1 cellular context compared by ENCODE assay signal in the genomic region with DNA sequence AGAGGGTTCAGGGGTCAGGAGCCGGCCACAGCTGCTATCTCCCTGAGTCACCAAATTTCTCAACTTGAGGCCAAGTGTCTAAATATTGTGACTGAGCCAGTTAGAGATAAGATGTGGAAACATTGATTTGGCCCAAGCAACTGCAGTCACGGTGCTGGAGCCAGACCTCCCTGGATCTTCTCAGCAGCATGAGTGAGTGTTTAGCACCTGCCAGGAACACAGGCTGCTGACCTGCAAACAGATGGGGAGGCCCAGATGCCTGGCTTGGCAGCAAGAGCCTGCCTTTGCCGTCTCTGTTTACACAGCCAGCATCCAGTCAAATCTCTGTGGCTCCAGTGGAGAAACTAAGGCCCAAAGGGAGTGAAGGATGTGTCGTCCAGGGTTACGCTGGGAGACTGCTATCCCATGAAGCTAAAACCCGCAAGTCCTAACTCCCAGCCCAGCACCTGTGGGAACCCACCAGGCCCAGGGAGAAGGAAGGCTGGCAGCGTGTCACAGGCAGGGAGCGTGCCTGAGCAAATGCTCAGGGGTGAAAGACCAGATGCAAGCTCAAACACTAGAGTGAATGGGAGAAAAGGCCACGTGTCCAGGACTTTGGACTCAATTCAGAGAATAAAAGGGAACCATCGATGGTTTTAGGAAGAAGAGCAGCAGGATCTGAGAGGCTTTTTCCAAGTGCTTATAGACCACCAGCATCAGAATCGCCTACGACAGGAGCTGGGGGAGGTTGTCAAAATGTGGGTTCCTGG.
TF ChIP-seq lines count a peak whose summit lies in the region.

No MANE protein-coding gene starts in this region.

TF ChIP-seq in HepG2, 621 proteins besides CTCF, POLR2A, EP300 and RAD21 (continued from another document and continues in another):
- TF ChIP-seq, protein P1, sequence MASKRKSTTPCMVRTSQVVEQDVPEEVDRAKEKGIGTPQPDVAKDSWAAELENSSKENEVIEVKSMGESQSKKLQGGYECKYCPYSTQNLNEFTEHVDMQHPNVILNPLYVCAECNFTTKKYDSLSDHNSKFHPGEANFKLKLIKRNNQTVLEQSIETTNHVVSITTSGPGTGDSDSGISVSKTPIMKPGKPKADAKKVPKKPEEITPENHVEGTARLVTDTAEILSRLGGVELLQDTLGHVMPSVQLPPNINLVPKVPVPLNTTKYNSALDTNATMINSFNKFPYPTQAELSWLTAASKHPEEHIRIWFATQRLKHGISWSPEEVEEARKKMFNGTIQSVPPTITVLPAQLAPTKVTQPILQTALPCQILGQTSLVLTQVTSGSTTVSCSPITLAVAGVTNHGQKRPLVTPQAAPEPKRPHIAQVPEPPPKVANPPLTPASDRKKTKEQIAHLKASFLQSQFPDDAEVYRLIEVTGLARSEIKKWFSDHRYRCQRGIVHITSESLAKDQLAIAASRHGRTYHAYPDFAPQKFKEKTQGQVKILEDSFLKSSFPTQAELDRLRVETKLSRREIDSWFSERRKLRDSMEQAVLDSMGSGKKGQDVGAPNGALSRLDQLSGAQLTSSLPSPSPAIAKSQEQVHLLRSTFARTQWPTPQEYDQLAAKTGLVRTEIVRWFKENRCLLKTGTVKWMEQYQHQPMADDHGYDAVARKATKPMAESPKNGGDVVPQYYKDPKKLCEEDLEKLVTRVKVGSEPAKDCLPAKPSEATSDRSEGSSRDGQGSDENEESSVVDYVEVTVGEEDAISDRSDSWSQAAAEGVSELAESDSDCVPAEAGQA (IDR thresholded peaks at IDR 0.05; ENCODE audit: low read depth) = no peak
- TF ChIP-seq, protein P1 (CRISPR knock-in tag; IDR thresholded peaks at IDR 0.05; ENCODE audit: borderline replicate concordance) = no peak; the same call in 1 of the 2 replicates
- no peak for TF ChIP-seq HMGA1 (CRISPR knock-in tag; conservative IDR thresholded peaks at IDR 0.05)
- TF ChIP-seq POGZ (CRISPR knock-in tag; IDR thresholded peaks at IDR 0.05) = peak; percentile 92
- TF ChIP-seq, protein P2, sequence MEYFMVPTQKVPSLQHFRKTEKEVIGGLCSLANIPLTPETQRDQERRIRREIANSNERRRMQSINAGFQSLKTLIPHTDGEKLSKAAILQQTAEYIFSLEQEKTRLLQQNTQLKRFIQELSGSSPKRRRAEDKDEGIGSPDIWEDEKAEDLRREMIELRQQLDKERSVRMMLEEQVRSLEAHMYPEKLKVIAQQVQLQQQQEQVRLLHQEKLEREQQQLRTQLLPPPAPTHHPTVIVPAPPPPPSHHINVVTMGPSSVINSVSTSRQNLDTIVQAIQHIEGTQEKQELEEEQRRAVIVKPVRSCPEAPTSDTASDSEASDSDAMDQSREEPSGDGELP (IDR thresholded peaks at IDR 0.05; ENCODE audit: borderline replicate concordance, low read depth) = peak; percentile 81
- peak; percentile 35; the same call in 1 of the 2 replicates for TF ChIP-seq CENPT (CRISPR knock-in tag; IDR thresholded peaks at IDR 0.05; ENCODE audit: low read depth)
- peak; percentile 75; the same call in 1 of the 2 replicates for TF ChIP-seq ZBTB7A (CRISPR knock-in tag; IDR thresholded peaks at IDR 0.05)
- TF ChIP-seq KDM6A (CRISPR knock-in tag; IDR thresholded peaks at IDR 0.05; ENCODE audit: low read depth) = peak; percentile 95
- peak; percentile 71 for TF ChIP-seq NFIC (IDR thresholded peaks at IDR 0.05; ENCODE audit: low read length)
- TF ChIP-seq ZNF230 (CRISPR knock-in tag; IDR thresholded peaks at IDR 0.05) = peak; percentile 80; the same call in 1 of the 2 replicates
- TF ChIP-seq NCOA2 (CRISPR knock-in tag; IDR thresholded peaks at IDR 0.05) = peak; percentile 75
- TF ChIP-seq TBX2 (CRISPR knock-in tag; IDR thresholded peaks at IDR 0.05; ENCODE audit: borderline replicate concordance) = peak; percentile 99
- TF ChIP-seq, protein P3, sequence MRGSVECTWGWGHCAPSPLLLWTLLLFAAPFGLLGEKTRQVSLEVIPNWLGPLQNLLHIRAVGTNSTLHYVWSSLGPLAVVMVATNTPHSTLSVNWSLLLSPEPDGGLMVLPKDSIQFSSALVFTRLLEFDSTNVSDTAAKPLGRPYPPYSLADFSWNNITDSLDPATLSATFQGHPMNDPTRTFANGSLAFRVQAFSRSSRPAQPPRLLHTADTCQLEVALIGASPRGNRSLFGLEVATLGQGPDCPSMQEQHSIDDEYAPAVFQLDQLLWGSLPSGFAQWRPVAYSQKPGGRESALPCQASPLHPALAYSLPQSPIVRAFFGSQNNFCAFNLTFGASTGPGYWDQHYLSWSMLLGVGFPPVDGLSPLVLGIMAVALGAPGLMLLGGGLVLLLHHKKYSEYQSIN (CRISPR knock-in tag; IDR thresholded peaks at IDR 0.05; ENCODE audit: borderline replicate concordance) = no peak
- TF ChIP-seq FOSL1 (CRISPR knock-in tag; IDR thresholded peaks at IDR 0.05; ENCODE audit: borderline replicate concordance) = peak; percentile 90
- TF ChIP-seq, protein P4, sequence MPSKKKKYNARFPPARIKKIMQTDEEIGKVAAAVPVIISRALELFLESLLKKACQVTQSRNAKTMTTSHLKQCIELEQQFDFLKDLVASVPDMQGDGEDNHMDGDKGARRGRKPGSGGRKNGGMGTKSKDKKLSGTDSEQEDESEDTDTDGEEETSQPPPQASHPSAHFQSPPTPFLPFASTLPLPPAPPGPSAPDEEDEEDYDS (CRISPR knock-in tag; IDR thresholded peaks at IDR 0.05) = peak; percentile 96
- TF ChIP-seq PITX1 (CRISPR knock-in tag; IDR thresholded peaks at IDR 0.05) = peak; percentile 91
- TF ChIP-seq ZNF569 (CRISPR knock-in tag; IDR thresholded peaks at IDR 0.05; ENCODE audit: borderline replicate concordance) = no peak; the same call in 1 of the 2 replicates
- TF ChIP-seq ZNF274 (CRISPR knock-in tag; IDR thresholded peaks at IDR 0.05) = peak; percentile 96
- 0 out of 2 replicates have a peak, but pooled peaks have one; percentile 38 for TF ChIP-seq SP140L (CRISPR knock-in tag; IDR thresholded peaks at IDR 0.05; ENCODE audit: borderline replicate concordance)
- no peak for TF ChIP-seq ZNF672 (CRISPR knock-in tag; IDR thresholded peaks at IDR 0.05)
- TF ChIP-seq JARID2 (CRISPR knock-in tag; IDR thresholded peaks at IDR 0.05; ENCODE audit: insufficient replicate concordance) = peak; percentile 86
- TF ChIP-seq, protein P5, sequence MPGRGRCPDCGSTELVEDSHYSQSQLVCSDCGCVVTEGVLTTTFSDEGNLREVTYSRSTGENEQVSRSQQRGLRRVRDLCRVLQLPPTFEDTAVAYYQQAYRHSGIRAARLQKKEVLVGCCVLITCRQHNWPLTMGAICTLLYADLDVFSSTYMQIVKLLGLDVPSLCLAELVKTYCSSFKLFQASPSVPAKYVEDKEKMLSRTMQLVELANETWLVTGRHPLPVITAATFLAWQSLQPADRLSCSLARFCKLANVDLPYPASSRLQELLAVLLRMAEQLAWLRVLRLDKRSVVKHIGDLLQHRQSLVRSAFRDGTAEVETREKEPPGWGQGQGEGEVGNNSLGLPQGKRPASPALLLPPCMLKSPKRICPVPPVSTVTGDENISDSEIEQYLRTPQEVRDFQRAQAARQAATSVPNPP (CRISPR knock-in tag; IDR thresholded peaks at IDR 0.05) = peak; percentile 71; the same call in 1 of the 2 replicates
- TF ChIP-seq, protein P6, sequence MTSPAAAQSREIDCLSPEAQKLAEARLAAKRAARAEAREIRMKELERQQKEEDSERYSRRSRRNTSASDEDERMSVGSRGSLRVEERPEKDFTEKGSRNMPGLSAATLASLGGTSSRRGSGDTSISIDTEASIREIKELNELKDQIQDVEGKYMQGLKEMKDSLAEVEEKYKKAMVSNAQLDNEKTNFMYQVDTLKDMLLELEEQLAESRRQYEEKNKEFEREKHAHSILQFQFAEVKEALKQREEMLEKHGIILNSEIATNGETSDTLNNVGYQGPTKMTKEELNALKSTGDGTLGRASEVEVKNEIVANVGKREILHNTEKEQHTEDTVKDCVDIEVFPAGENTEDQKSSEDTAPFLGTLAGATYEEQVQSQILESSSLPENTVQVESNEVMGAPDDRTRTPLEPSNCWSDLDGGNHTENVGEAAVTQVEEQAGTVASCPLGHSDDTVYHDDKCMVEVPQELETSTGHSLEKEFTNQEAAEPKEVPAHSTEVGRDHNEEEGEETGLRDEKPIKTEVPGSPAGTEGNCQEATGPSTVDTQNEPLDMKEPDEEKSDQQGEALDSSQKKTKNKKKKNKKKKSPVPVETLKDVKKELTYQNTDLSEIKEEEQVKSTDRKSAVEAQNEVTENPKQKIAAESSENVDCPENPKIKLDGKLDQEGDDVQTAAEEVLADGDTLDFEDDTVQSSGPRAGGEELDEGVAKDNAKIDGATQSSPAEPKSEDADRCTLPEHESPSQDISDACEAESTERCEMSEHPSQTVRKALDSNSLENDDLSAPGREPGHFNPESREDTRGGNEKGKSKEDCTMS (CRISPR knock-in tag; conservative IDR thresholded peaks at IDR 0.05) = 0 out of 2 replicates have a peak, but pooled peaks have one; percentile 30
- TF ChIP-seq KMT2A (CRISPR knock-in tag; IDR thresholded peaks at IDR 0.05) = peak; percentile 79
- TF ChIP-seq SCMH1 (CRISPR knock-in tag; IDR thresholded peaks at IDR 0.05; ENCODE audit: borderline replicate concordance) = no peak
- peak; percentile 45; the same call in 1 of the 2 replicates for TF ChIP-seq ZNF839 (CRISPR knock-in tag; IDR thresholded peaks at IDR 0.05; ENCODE audit: borderline replicate concordance)
- TF ChIP-seq HOXA7 (CRISPR knock-in tag; IDR thresholded peaks at IDR 0.05) = no peak
- peak; percentile 89; the same call in 1 of the 2 replicates for TF ChIP-seq ZNF598 (CRISPR knock-in tag; IDR thresholded peaks at IDR 0.05; ENCODE audit: borderline replicate concordance)
- 0 out of 2 replicates have a peak, but pooled peaks have one; percentile 86 for TF ChIP-seq ZNF383 (CRISPR knock-in tag; IDR thresholded peaks at IDR 0.05; ENCODE audit: borderline replicate concordance)
- TF ChIP-seq ZNF678 (CRISPR knock-in tag; IDR thresholded peaks at IDR 0.05) = no peak; the same call in 1 of the 2 replicates
- TF ChIP-seq PHF20 (CRISPR knock-in tag; IDR thresholded peaks at IDR 0.05) = peak; percentile 47; the same call in 1 of the 2 replicates
- no peak for TF ChIP-seq SP1 (IDR thresholded peaks at IDR 0.05)
- TF ChIP-seq SP1 (CRISPR knock-in tag; IDR thresholded peaks at IDR 0.05) = no peak
- TF ChIP-seq ESRRA (CRISPR knock-in tag; IDR thresholded peaks at IDR 0.05; ENCODE audit: low read depth) = peak; percentile 85
- TF ChIP-seq ZNF205 (CRISPR knock-in tag; IDR thresholded peaks at IDR 0.05) = 0 out of 2 replicates have a peak, but pooled peaks have one; percentile 72
- TF ChIP-seq NFYB (CRISPR knock-in tag; IDR thresholded peaks at IDR 0.05) = peak; percentile 45; the same call in 1 of the 2 replicates
- TF ChIP-seq ZBTB38 (CRISPR knock-in tag; IDR thresholded peaks at IDR 0.05) = peak; percentile 78; the same call in 1 of the 2 replicates
